ENCODE assay signal across 11 cellular contexts in the genomic region with DNA sequence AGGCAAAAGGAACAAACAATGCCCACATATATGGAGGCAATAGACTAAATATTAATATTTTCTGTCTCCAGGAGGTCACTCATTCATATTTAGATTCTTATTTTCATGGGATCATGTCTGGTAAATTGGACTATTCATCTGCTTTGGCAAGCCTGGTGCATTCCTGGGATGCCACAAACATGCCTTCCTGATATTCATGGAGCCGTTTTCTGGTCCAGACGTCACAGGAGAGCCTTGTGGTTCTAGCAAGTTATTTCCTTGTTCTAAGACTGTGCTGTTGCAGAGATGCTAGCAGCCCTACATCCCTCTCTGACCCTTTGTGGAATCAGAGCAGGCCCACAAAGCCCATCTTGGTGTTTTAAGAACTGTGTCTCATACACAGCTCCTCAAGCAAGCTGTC. TPM values are rescaled to one million over a fixed set of nuclear protein-coding genes. Genes with fewer than 3 reads are reported as not detected.
DNase-seq lines count a peak whose midpoint lies in the region; ATAC-seq and TF ChIP-seq lines count a peak whose summit lies in the region.
"Had no signal": no experiment of that assay in that cellular context is flagged by ENCODE, and none has a peak within 500 bp of the region (broad histone marks: within the 10 kb centered on the region; RNA-seq: fewer than 3 reads in every experiment).

No MANE protein-coding gene starts in this region.

- no peak overlapping the region for H3K4me3 Mint-ChIP-seq in effector memory CD8-positive, alpha-beta T cell

- H3K27me3 Mint-ChIP-seq in effector memory CD8-positive, alpha-beta T cell, result peaks cover 36 to 63% of the 10 kb centered on the region in 2 donors

- no peaks in the 10 kb centered on the region for H3K9me3 Mint-ChIP-seq in effector memory CD8-positive, alpha-beta T cell

- H3K27ac Mint-ChIP-seq in effector memory CD8-positive, alpha-beta T cell, result no peak overlapping the region

- no peaks in the 10 kb centered on the region for H3K4me1 Mint-ChIP-seq in effector memory CD8-positive, alpha-beta T cell (ENCODE audit: low read depth in 2 of 2)

- H3K27ac ChIP-seq in right atrium auricular region (no peak overlapping the region), brain microvascular endothelial cell (peak overlapping the region; percentile 91)
- H3K27ac ChIP-seq: transverse colon, WERI-Rb-1 had no signal

- peaks cover 0 to 10% of the 10 kb centered on the region in 2 donors for H3K4me1 ChIP-seq in right atrium auricular region
- H3K4me1 ChIP-seq: transverse colon had no signal

- in situ Hi-C loops in brain microvascular endothelial cell (cut with HindIII; ENCODE audit: low pct_ligation_motif_present, low sequenced_read_pairs) (no loop called here), GM13976 (cut with MboI; ENCODE audit: low sequenced_read_pairs, unreplicated experiment) (no loop called here), G401 (cut with HindIII; ENCODE audit: low sequenced_read_pairs) (no loop called here)

- H3K4me3 ChIP-seq in right atrium auricular region, result no peak overlapping the region
- H3K4me3 ChIP-seq in brain microvascular endothelial cell (ENCODE audit: low read depth, low read length), result no peak overlapping the region
- H3K4me3 ChIP-seq: transverse colon had no signal

- DNase-seq in Right ventricle myocardium superior (no peak), right atrium auricular region (ENCODE audit: low spot score) (no peak), brain microvascular endothelial cell (peak; percentile 99), left ventricle myocardium superior (no peak), GM13976 (ENCODE audit: low spot score) (no peak), G401 (ENCODE audit: low spot score) (no peak), NCI-H748 (lab: John Stamatoyannopoulos, UW; ENCODE audit: unreplicated experiment) (no peak)
- DNase-seq in effector memory CD8-positive, alpha-beta T cell, result no peak
- DNase-seq: 8988T, transverse colon, WERI-Rb-1 had no signal

- ATAC-seq in Right ventricle myocardium superior (ENCODE audit: poor library complexity) (peak; percentile 82), left ventricle myocardium superior (peak; percentile 64)
- no peak for ATAC-seq in effector memory CD8-positive, alpha-beta T cell (replicated peaks)

- H3K36me3 ChIP-seq in right atrium auricular region, result no peaks in the 10 kb centered on the region
- no peaks in the 10 kb centered on the region for H3K36me3 ChIP-seq in brain microvascular endothelial cell (replicated peaks)
- H3K36me3 ChIP-seq: transverse colon, WERI-Rb-1 had no signal

- intact Hi-C loops in Right ventricle myocardium superior (cut with DNase I) (no loop called here), left ventricle myocardium superior (cut with micrococcal nuclease) (no loop called here)

- peaks cover 4% of the 10 kb centered on the region for H3K36me3 Mint-ChIP-seq in effector memory CD8-positive, alpha-beta T cell (ENCODE audit: insufficient read depth)

- TF ChIP-seq CTCF in right atrium auricular region (IDR thresholded peaks at IDR 0.05) (no peak), brain microvascular endothelial cell (IDR thresholded peaks at IDR 0.05; ENCODE audit: low read depth, low read length, missing control alignments) (no peak), GM13976 (IDR thresholded peaks at IDR 0.05; ENCODE audit: borderline replicate concordance, control extremely low read depth, extremely low read depth, insufficient read depth, missing control alignments) (no peak)

- H3K9me3 ChIP-seq in right atrium auricular region, result no peaks in the 10 kb centered on the region
- H3K9me3 ChIP-seq: transverse colon had no signal

- no peaks in the 10 kb centered on the region for H3K27me3 ChIP-seq in right atrium auricular region
- no peaks in the 10 kb centered on the region for H3K27me3 ChIP-seq in brain microvascular endothelial cell (replicated peaks)

RNA-seq across cellular contexts. Expression of gene EXOSC9, which starts 16.1 kb away (rescaled TPM):
- 9.8 TPM for total RNA-seq in Right ventricle myocardium superior
- 10 to 100 TPM; 18.8 TPM for total RNA-seq in right atrium auricular region
- 9.4 TPM for total RNA-seq in left ventricle myocardium superior
- total RNA-seq in G401 (2014; rRNA removed; shearing (Covaris generic)), result 52.7 and 87.3 TPM in 2 replicates

RNA-seq across cellular contexts. Expression of gene SMIM43, which starts 20.0 kb away (rescaled TPM):
- total RNA-seq in Right ventricle myocardium superior, result not detected
- not detected for total RNA-seq in right atrium auricular region
- not detected for total RNA-seq in left ventricle myocardium superior
- total RNA-seq in G401 (2014; rRNA removed; shearing (Covaris generic)), result not detected in 2 replicates

RNA-seq across cellular contexts. Expression of gene CCNA2, which starts 38.7 kb away (rescaled TPM):
- total RNA-seq in Right ventricle myocardium superior (0.81 TPM), right atrium auricular region (1 to 10 TPM in 1 of 2 donors, under 1 TPM in 1; 0.51 to 1.3 TPM), left ventricle myocardium superior (0.82 TPM)
- 167 and 209 TPM in 2 replicates for total RNA-seq in G401 (2014; rRNA removed; shearing (Covaris generic))

Comparison
In these comparisons a context has a peak if more than half of its experiments do, and no peak if none do; other contexts are left out.
1. RNA of gene CCNA2, which starts 38.7 kb away (total RNA-seq): 167 to 209 TPM in G401; 0.51 to 1.3 TPM in right atrium auricular region, 0.82 TPM in left ventricle myocardium superior (single experiment) and 0.81 TPM in Right ventricle myocardium superior (single experiment); every median in the first group is over 10 times any median in the second.